Comparison of ENCODE assay signal across 33 cellular contexts in genomic region chr3:46655271-46655670, GRCh38. TPM values are rescaled to one million over a fixed set of nuclear protein-coding genes. Genes with fewer than 3 reads are reported as not detected.
"Had no signal": no experiment of that assay in that cellular context is flagged by ENCODE, and none has a peak within 500 bp of the region (broad histone marks: within the 10 kb centered on the region; RNA-seq: fewer than 3 reads in every experiment).

No MANE protein-coding gene starts in this region.

- H3K4me3 ChIP-seq: ascending aorta, breast epithelium, SJCRH30 had no signal

- H3K9me3 ChIP-seq: ascending aorta, SJCRH30, SK-N-SH had no signal

- H3K4me1 Mint-ChIP-seq: activated naive CD4-positive, alpha-beta T cell treated with anti-CD3 and anti-CD28 coated beads, Interleukin-2, amount 50 U/mL, for 24 hours had no signal

- H3K36me3 ChIP-seq: ascending aorta, breast epithelium, SJCRH30 had no signal

- H3K9ac ChIP-seq: SK-N-SH had no signal

- DNase-seq: activated CD4-positive, alpha-beta T cell treated with anti-CD3 and anti-CD28 coated beads, Interleukin-2, amount 10 ng/mL, durations not matched to agents 24 days and 14 days; activated CD4-positive, alpha-beta T cell treated with anti-CD3 and anti-CD28 coated beads, Interleukin-2, amount 50 U/mL, for 4 hours; activated CD8-positive, alpha-beta T cell treated with anti-CD3 and anti-CD28 coated beads for 36 hours; activated gamma-delta T cell; activated naive CD4-positive, alpha-beta T cell treated with Interleukin-2 at 50 U/mL for 16 hours; activated naive CD8-positive, alpha-beta T cell treated with anti-CD3 and anti-CD28 coated beads, Interleukin-2, amount 10 ng/mL, durations not matched to agents 7 days and 5 days; activated T-cell treated with anti-CD3 and anti-CD28 coated beads, Interleukin-2, amount 50 U/mL, for 1 hour; amygdala; cerebellar nuclear complex; NCI-H1092 treated with DMSO at 0.1 percent for 48 hours; NCI-H1417; NCI-H146; NCI-H187; NCI-H2029 treated with DMSO at 0.1 percent for 48 hours; NCI-H2107; NCI-H2171; NCI-H226; NCI-H446 treated with DMSO at 0.1 percent for 48 hours; NCI-H524 treated with DMSO at 0.1 percent for 48 hours; SHP77; SJCRH30; SK-N-SH had no signal

- H3K4me1 ChIP-seq: ascending aorta had no signal

- H3K4me3 Mint-ChIP-seq: activated CD4-positive, alpha-beta T cell treated with anti-CD3 and anti-CD28 coated beads, Interleukin-2, amount 10 ng/mL, durations not matched to agents 24 days and 14 days; activated CD8-positive, alpha-beta T cell treated with anti-CD3 and anti-CD28 coated beads for 36 hours; activated naive CD4-positive, alpha-beta T cell treated with anti-CD3 and anti-CD28 coated beads, Interleukin-2, amount 50 U/mL, for 24 hours; activated naive CD8-positive, alpha-beta T cell treated with anti-CD3 and anti-CD28 coated beads, Interleukin-2, amount 10 ng/mL, durations not matched to agents 7 days and 5 days; T-helper 1 cell treated with Interleukin-12 subunit alpha and Interleukin-12 subunit beta and Interleukin-4 antibody, amounts not matched to agents 30 μg/mL and 1 μg/mL, for 36 hours; T-helper 2 cell treated with Interferon-gamma antibody and Interleukin-4, amounts not matched to agents 5 μg/mL and 100 μg/mL, for 36 hours had no signal

- H3K27me3 ChIP-seq: ascending aorta, breast epithelium, SJCRH30 had no signal

- H3K4me2 ChIP-seq: SK-N-SH had no signal

- H3K27ac ChIP-seq: ascending aorta, breast epithelium, SJCRH30 had no signal

- ATAC-seq: activated CD8-positive, alpha-beta T cell treated with anti-CD3 and anti-CD28 coated beads for 36 hours; Panc1 had no signal

- H3K36me3 Mint-ChIP-seq: activated naive CD8-positive, alpha-beta T cell treated with anti-CD3 and anti-CD28 coated beads, Interleukin-2, amount 10 ng/mL, durations not matched to agents 7 days and 5 days had no signal

RNA-seq across cellular contexts. Expression of gene FAM240A, which starts 42.9 kb away (rescaled TPM):
- total RNA-seq: activated CD4-positive, alpha-beta T cell treated with anti-CD3 and anti-CD28 coated beads, Interleukin-2, amount 10 ng/mL, durations not matched to agents 24 days and 14 days; activated CD8-positive, alpha-beta memory T cell treated with anti-CD3 and anti-CD28 coated beads for 36 hours; activated CD8-positive, alpha-beta T cell treated with anti-CD3 and anti-CD28 coated beads for 36 hours; activated naive CD8-positive, alpha-beta T cell treated with anti-CD3 and anti-CD28 coated beads, Interleukin-2, amount 10 ng/mL, durations not matched to agents 7 days and 5 days; activated T-helper 2 cell treated with anti-CD3 and anti-CD28 coated beads, Interferon-gamma antibody, Interleukin-2, Interleukin-4, amounts not matched to agents 10 μg/mL and 5 μg/mL and 100 μg/mL, durations not matched to agents 14 hours and 24 hours and 36 hours; ascending aorta; breast epithelium; cardiac septum; M059J; RPMI7951; SJCRH30 had no signal

RNA-seq across cellular contexts. Expression of gene TMIE, which starts 45.9 kb away (rescaled TPM):
- total RNA-seq: activated CD4-positive, alpha-beta T cell treated with anti-CD3 and anti-CD28 coated beads, Interleukin-2, amount 10 ng/mL, durations not matched to agents 24 days and 14 days; activated T-helper 2 cell treated with anti-CD3 and anti-CD28 coated beads, Interferon-gamma antibody, Interleukin-2, Interleukin-4, amounts not matched to agents 10 μg/mL and 5 μg/mL and 100 μg/mL, durations not matched to agents 14 hours and 24 hours and 36 hours; breast epithelium; RPMI7951 had no signal
